In the genomic region with DNA sequence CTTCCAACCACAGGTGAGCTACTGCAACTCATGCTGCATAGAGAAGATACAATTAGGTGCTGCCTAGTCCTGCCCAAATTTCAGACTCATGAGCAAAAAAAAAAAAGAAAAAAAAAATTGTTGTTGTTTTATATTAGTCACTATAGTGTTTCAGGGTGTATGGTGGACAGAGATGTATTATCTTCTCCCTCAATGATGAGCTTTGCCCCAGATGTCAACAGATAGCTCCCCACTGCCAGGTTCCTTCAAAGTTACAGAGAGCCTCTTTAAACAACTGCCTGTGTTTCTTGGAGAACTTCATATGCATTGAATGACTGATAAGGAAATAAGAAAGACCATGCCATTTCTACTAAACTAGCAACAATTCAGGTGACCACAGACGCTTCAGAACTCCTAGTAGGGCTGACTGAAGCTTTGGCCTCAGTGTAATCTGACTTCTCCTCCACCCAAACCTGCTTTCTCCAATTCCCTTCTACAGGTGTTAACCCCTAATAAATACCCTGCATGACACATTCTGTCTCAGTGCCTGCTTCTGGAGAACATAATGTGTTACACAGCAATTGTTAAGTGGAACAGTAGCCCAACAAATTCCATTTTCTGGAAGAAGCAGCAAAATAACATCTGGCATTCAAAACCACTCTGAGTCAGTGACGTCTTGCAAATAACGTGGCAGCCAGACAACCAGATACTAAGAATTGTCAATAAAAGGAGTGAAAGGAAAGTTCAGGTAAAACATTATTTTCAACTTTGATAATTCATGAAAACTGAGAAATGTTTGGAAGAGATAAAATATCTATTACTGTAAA, we compare ENCODE assay signal across 19 cellular contexts.
DNase-seq lines count a peak whose midpoint lies in the region; FAIRE-seq and TF ChIP-seq lines count a peak whose summit lies in the region.
"Had no signal": no experiment of that assay in that cellular context is flagged by ENCODE, and none has a peak within 500 bp of the region (broad histone marks: within the 10 kb centered on the region; RNA-seq: fewer than 3 reads in every experiment).

No MANE protein-coding gene starts in this region.

- no peak overlapping the region for H2BK5ac ChIP-seq in mesenchymal stem cell (ENCODE audit: low read depth, low read length, poor library complexity, severe bottlenecking)

- no peak overlapping the region for H2BK120ac ChIP-seq in mesenchymal stem cell (ENCODE audit: low read depth, low read length)

- H2BK12ac ChIP-seq in mesenchymal stem cell (ENCODE audit: low read length in 2 of 2) = no peak overlapping the region

- peak overlapping the region; percentile 14 for H2AFZ ChIP-seq in mesenchymal stem cell (ENCODE audit: low read depth, low read length)

- H3K4me2 ChIP-seq in mesenchymal stem cell (ENCODE audit: low read length, poor library complexity, severe bottlenecking) = no peak overlapping the region

- H3K23ac ChIP-seq in mesenchymal stem cell (ENCODE audit: low read length in 2 of 2) = no peak overlapping the region

- no peak overlapping the region for H3K14ac ChIP-seq in mesenchymal stem cell (ENCODE audit: low read length in 2 of 2)

- peak; percentile 24 for DNase-seq in CMK (ENCODE audit: low read depth)
- DNase-seq in HS-5 (ENCODE audit: low read depth) = peak; percentile 50
- peak; percentile 2 to 58 for DNase-seq in cardiac fibroblast (ENCODE audit: low read depth in 2 of 2)
- no peak for DNase-seq in mesenchymal stem cell
- no peak for DNase-seq in DMS114 treated with DMSO at 0.1 percent for 48 hours (lab: John Stamatoyannopoulos, UW; ENCODE audit: unreplicated experiment)
- no peak for DNase-seq in frontal cortex (ENCODE audit: low spot score in 2 of 2)
- no peak for DNase-seq in sigmoid colon
- no peak for DNase-seq in SW480 (ENCODE audit: low spot score)
- DNase-seq: activated CD4-positive, alpha-beta T cell treated with anti-CD3 and anti-CD28 coated beads for 1 hour; brain microvascular endothelial cell; cortex of kidney; H9; left lung; NCI-H1694 treated with DMSO at 0.1 percent for 48 hours; NCI-H748 treated with DMSO at 0.1 percent for 48 hours; PC-3; retina; T-helper 9 cell had no signal

- no peaks in the 10 kb centered on the region for H3K36me3 ChIP-seq in mesenchymal stem cell (ENCODE audit: control insufficient read depth in 1 of 2, insufficient read depth in 2 of 2, low read depth in 1 of 2, low read length in 2 of 2)
- no peaks in the 10 kb centered on the region for H3K36me3 ChIP-seq in sigmoid colon
- H3K36me3 ChIP-seq: brain microvascular endothelial cell, left lung, thoracic aorta had no signal

- H2AK5ac ChIP-seq in mesenchymal stem cell (ENCODE audit: low read length, severe bottlenecking) = no peak overlapping the region

- intact Hi-C loops in sigmoid colon (cut with DNase I) = no loop called here

- no peak overlapping the region for H4K8ac ChIP-seq in mesenchymal stem cell (ENCODE audit: low read length)

- WGBS in mesenchymal stem cell = 100% methylated on average over 1 of the region's 3 CpGs
- WGBS in sigmoid colon, 2 donors = 83 to 89% methylated on average over 3 of the region's 3 CpGs

- H3K79me1 ChIP-seq in mesenchymal stem cell (replicated peaks; ENCODE audit: low read length, poor library complexity, severe bottlenecking) = peaks cover 17% of the 10 kb centered on the region

- H3K27me3 ChIP-seq in mesenchymal stem cell (ENCODE audit: control insufficient read depth in 1 of 2, insufficient read depth in 1 of 2, low read length in 2 of 2) (no peaks in the 10 kb centered on the region), sigmoid colon (no peaks in the 10 kb centered on the region)
- H3K27me3 ChIP-seq: brain microvascular endothelial cell, left lung had no signal

- FAIRE-seq in frontal cortex (lab: Jason Lieb, UNC) = no peak

- no peak overlapping the region for H3K18ac ChIP-seq in mesenchymal stem cell (ENCODE audit: low read depth in 1 of 2, low read length in 2 of 2)

- no peak overlapping the region for H3K4ac ChIP-seq in mesenchymal stem cell (ENCODE audit: low read depth in 1 of 2, low read length in 2 of 2)

- no peak overlapping the region for H4K91ac ChIP-seq in mesenchymal stem cell (ENCODE audit: low read length)

- no peak overlapping the region for H2BK15ac ChIP-seq in mesenchymal stem cell (ENCODE audit: low read depth, poor library complexity, severe bottlenecking)

- no peak for TF ChIP-seq CTCF in cardiac fibroblast (IDR thresholded peaks at IDR 0.05; ENCODE audit: low read depth, low read length)
- no peak for TF ChIP-seq CTCF in sigmoid colon (IDR thresholded peaks at IDR 0.05)

- H3K4me1 ChIP-seq in mesenchymal stem cell (ENCODE audit: control insufficient read depth, insufficient read depth, low read depth, low read length) (no peaks in the 10 kb centered on the region), sigmoid colon (peaks cover 0 to 21% (median 5%) of the 10 kb centered on the region in 4 donors)
- H3K4me1 ChIP-seq: left lung had no signal

- H3K9ac ChIP-seq in mesenchymal stem cell (ENCODE audit: low read length) = no peak overlapping the region

- TF ChIP-seq POLR2A in sigmoid colon (IDR thresholded peaks at IDR 0.05) = no peak

- H3K27ac ChIP-seq in mesenchymal stem cell (ENCODE audit: low read length, poor library complexity, severe bottlenecking) (no peak overlapping the region), sigmoid colon (no peak overlapping the region)
- H3K27ac ChIP-seq: brain microvascular endothelial cell, left lung, thoracic aorta had no signal

- no peak for TF ChIP-seq EP300 in sigmoid colon (IDR thresholded peaks at IDR 0.05)

- H3K4me3 ChIP-seq in cardiac fibroblast (replicated peaks in 1 of 2; ENCODE audit: low read depth in 2 of 2, low read length in 2 of 2) (no peak overlapping the region), mesenchymal stem cell (ENCODE audit: insufficient read depth in 1 of 2, low read depth in 1 of 2, low read length in 2 of 2) (no peak overlapping the region), sigmoid colon (no peak overlapping the region)
- H3K4me3 ChIP-seq: left lung, thoracic aorta had no signal

- H3K9me3 ChIP-seq in mesenchymal stem cell (ENCODE audit: control insufficient read depth, low read length) = no peaks in the 10 kb centered on the region
- no peaks in the 10 kb centered on the region for H3K9me3 ChIP-seq in sigmoid colon
- H3K9me3 ChIP-seq: left lung, thoracic aorta had no signal

Comparison
In these comparisons a context has a peak if more than half of its experiments do, and no peak if none do; other contexts are left out.
1. DNase-seq: peak in CMK (single experiment), HS-5 (single experiment) and cardiac fibroblast (2 of 2); none in mesenchymal stem cell (single experiment), DMS114 treated with DMSO at 0.1 percent for 48 hours (single experiment), frontal cortex (0 of 2), sigmoid colon (single experiment) and SW480 (single experiment).